Comparison of ENCODE assay signal across 2 cellular contexts in the genomic region with DNA sequence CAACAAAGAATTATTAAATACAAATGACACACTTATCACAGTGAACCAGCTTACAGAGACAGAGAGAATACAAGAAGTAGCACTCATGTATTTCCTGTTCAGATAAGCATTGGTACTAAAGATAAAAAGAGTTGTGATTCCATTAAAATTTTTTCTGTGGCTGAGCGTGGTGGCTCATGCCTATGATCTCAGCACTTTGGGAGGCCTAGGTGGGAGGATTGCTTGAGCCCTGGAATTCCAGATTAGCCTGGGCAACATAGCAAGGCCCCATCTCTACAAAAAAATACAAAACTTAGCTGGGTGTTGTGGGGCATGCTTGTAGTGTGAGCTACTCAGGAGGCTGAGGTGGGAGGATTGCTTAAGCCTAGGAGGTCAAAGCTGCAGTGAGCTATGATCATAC.
TF ChIP-seq lines count a peak whose summit lies in the region.

No MANE protein-coding gene starts in this region.

TF ChIP-seq in HEK293, 187 proteins besides CTCF, POLR2A, EP300 and RAD21:
- no peak for TF ChIP-seq ZNF146 (tag by site-specific recombination; IDR thresholded peaks at IDR 0.05)
- TF ChIP-seq ZNF121 (tag by site-specific recombination; IDR thresholded peaks at IDR 0.05) = peak; percentile 56; the same call in 1 of the 2 replicates
- TF ChIP-seq ZBTB20 (tag by site-specific recombination; IDR thresholded peaks at IDR 0.05) = no peak
- no peak for TF ChIP-seq ZBTB49 (tag by site-specific recombination; IDR thresholded peaks at IDR 0.05; ENCODE audit: low read depth)

TF ChIP-seq in endothelial cell of umbilical vein, 7 proteins besides CTCF, POLR2A, EP300 and RAD21:
- no peak for TF ChIP-seq JUN (IDR thresholded peaks at IDR 0.05; ENCODE audit: borderline replicate concordance, insufficient read depth, insufficient read length, low read depth)
- TF ChIP-seq MAX (IDR thresholded peaks at IDR 0.05; ENCODE audit: insufficient read depth, insufficient read length) = no peak
- TF ChIP-seq GATA2 (IDR thresholded peaks at IDR 0.05; ENCODE audit: insufficient read depth, insufficient read length, low read depth, low read length) = peak; percentile 39
